In the genomic region with DNA sequence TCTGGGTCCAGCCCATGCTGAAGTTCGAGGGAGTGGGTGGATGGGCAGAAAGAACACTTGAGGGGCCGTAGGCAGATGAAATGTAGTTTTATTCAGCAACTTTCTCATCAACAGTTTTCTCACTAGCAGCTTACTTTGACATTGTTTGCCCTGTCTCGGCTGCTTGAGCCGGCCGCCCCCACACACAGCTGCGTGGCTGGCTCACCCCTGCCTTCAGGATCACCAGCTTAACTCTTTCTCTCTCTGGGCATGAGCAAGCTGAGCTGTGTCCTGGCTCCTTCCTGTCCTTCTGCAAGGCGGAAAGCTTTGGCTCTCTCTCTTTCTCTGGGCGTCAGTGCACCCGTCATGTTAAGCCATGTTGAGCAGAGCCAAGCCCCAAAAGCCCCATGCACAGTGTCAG, we compare ENCODE assay signal across 1 cellular context.
A peak's percentile ranks its signal among the peaks of the same experiment; 100 is the strongest.
TF ChIP-seq lines count a peak whose summit lies in the region.

No MANE protein-coding gene starts in this region.

TF ChIP-seq in IMR-90, 13 proteins besides CTCF, POLR2A, EP300 and RAD21 (continued from another document):
- TF ChIP-seq FOS (IDR thresholded peaks at IDR 0.05; ENCODE audit: low read depth, low read length) (no peak), MAFK (IDR thresholded peaks at IDR 0.05; ENCODE audit: low read depth, low read length) (no peak), SMC3 (IDR thresholded peaks at IDR 0.05; ENCODE audit: low read depth, low read length) (0 out of 2 replicates have a peak, but pooled peaks have one; percentile 2)
